Comparison of ENCODE assay signal across 16 cellular contexts in the genomic region with DNA sequence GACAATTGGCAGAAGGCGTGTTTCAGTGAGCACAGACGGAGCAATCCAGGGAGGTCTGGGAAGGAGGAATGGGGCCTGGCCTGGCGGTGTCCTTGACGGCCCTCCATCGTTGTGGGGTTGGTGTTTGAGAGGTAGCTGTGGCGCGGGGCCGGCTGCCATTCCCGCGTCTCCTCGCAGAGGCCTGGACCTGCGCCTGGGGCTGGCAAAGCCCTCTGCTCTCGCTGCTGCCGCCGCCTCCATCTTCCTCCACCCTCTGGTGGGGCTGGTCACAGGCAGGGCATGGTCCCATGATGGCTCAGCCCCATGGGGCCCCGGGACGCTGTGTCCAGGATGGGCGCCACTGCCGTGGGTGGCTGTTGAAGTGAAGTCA. TPM values are rescaled to one million over a fixed set of nuclear protein-coding genes. Genes with fewer than 3 reads are reported as not detected.
"Had no signal": no experiment of that assay in that cellular context is flagged by ENCODE, and none has a peak within 500 bp of the region (broad histone marks: within the 10 kb centered on the region; RNA-seq: fewer than 3 reads in every experiment).

No MANE protein-coding gene starts in this region.

- ATAC-seq: activated CD4-positive, alpha-beta T cell treated with anti-CD3 and anti-CD28 coated beads for 36 hours; gastroesophageal sphincter had no signal

- H3K9me3 ChIP-seq: gastroesophageal sphincter, tibial artery had no signal

- H3K27me3 Mint-ChIP-seq: activated CD4-positive, alpha-beta memory T cell treated with anti-CD3 and anti-CD28 coated beads, Interleukin-2, amount 10 ng/mL, durations not matched to agents 7 days and 5 days; activated CD4-positive, alpha-beta T cell treated with anti-CD3 and anti-CD28 coated beads for 36 hours; activated naive CD8-positive, alpha-beta T cell treated with anti-CD3 and anti-CD28 coated beads, Interleukin-2, amount 10 ng/mL, durations not matched to agents 7 days and 5 days had no signal

- H3K4me3 Mint-ChIP-seq: activated CD4-positive, alpha-beta memory T cell treated with anti-CD3 and anti-CD28 coated beads, Interleukin-2, amount 10 ng/mL, durations not matched to agents 7 days and 5 days; activated CD4-positive, alpha-beta T cell treated with anti-CD3 and anti-CD28 coated beads for 36 hours; activated naive CD8-positive, alpha-beta T cell treated with anti-CD3 and anti-CD28 coated beads, Interleukin-2, amount 10 ng/mL, durations not matched to agents 7 days and 5 days had no signal

- H3K9me3 Mint-ChIP-seq: activated CD4-positive, alpha-beta memory T cell treated with anti-CD3 and anti-CD28 coated beads, Interleukin-2, amount 10 ng/mL, durations not matched to agents 7 days and 5 days; activated naive CD8-positive, alpha-beta T cell treated with anti-CD3 and anti-CD28 coated beads, Interleukin-2, amount 10 ng/mL, durations not matched to agents 7 days and 5 days had no signal

- FAIRE-seq: astrocyte, small intestine had no signal

- DNase-seq: activated CD4-positive, alpha-beta memory T cell treated with anti-CD3 and anti-CD28 coated beads, Interleukin-2, amount 10 ng/mL, durations not matched to agents 7 days and 5 days; activated CD4-positive, alpha-beta T cell treated with anti-CD3 and anti-CD28 coated beads for 36 hours; activated gamma-delta T cell treated with Interleukin-2 at 50 U/mL for 16 hours; activated naive CD8-positive, alpha-beta T cell treated with anti-CD3 and anti-CD28 coated beads, Interleukin-2, amount 10 ng/mL, durations not matched to agents 7 days and 5 days; activated T-cell treated with anti-CD3 and anti-CD28 coated beads, Interleukin-2, amount 50 U/mL, for 48 hours; effector CD8-positive, alpha-beta T cell; mesendoderm; retina; small intestine; T-helper 9 cell; tibial artery had no signal

- H3K36me3 Mint-ChIP-seq: activated naive CD8-positive, alpha-beta T cell treated with anti-CD3 and anti-CD28 coated beads, Interleukin-2, amount 10 ng/mL, durations not matched to agents 7 days and 5 days had no signal

- H3K27me3 ChIP-seq: gastroesophageal sphincter, tibial artery had no signal

- H3K27ac Mint-ChIP-seq: activated CD4-positive, alpha-beta memory T cell treated with anti-CD3 and anti-CD28 coated beads, Interleukin-2, amount 10 ng/mL, durations not matched to agents 7 days and 5 days; activated CD4-positive, alpha-beta T cell treated with anti-CD3 and anti-CD28 coated beads for 36 hours; activated naive CD8-positive, alpha-beta T cell treated with anti-CD3 and anti-CD28 coated beads, Interleukin-2, amount 10 ng/mL, durations not matched to agents 7 days and 5 days had no signal

- H3K4me3 ChIP-seq: coronary artery, gastroesophageal sphincter, tibial artery had no signal

- H3K27ac ChIP-seq: coronary artery, gastroesophageal sphincter, tibial artery had no signal

RNA-seq across cellular contexts. Expression of gene HRH3, which starts 25.8 kb away (rescaled TPM):
- total RNA-seq: activated CD4-positive, alpha-beta memory T cell treated with anti-CD3 and anti-CD28 coated beads, Interleukin-2, amount 10 ng/mL, durations not matched to agents 7 days and 5 days; activated CD4-positive, alpha-beta T cell treated with anti-CD3 and anti-CD28 coated beads for 36 hours; activated naive CD8-positive, alpha-beta T cell treated with anti-CD3 and anti-CD28 coated beads, Interleukin-2, amount 10 ng/mL, durations not matched to agents 7 days and 5 days; gastroesophageal sphincter; left lobe of liver; SK-MEL-5 had no signal
